In the genomic region with DNA sequence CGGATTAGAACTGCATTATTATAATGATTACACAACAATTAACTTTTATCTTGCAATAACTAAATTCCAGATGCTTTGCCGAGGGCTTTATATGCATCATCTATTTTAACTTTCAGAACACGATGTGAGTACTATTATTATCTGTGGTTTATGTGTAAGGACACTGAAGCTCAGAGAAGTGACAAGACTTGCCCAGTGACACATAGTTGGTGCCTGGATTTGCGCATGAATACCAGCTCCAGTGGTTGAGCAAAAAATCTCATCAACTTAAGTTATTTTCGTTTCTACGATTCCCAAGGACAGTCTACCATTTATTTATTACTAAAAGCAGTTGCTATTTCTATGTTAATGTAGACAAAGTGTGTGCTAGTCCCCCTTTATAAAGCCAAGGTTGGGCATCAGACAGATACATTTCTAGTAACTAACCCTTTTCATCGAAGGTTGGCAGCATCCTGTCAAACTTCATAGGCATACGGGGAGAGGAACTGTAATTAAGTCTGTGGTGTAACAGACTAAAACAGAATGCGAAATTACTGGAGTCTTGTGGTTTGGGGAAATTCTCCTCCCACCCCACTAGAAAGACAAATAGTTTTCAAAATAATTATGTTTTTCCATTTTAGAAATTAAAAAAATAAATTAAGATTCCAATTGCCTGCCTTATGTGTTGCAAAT, we compare ENCODE assay signal across 1 cellular context.
TF ChIP-seq lines count a peak whose summit lies in the region.

No MANE protein-coding gene starts in this region.

TF ChIP-seq in GM23338, 12 proteins besides CTCF, POLR2A, EP300 and RAD21 (continued from another document):
- TF ChIP-seq, protein P1, sequence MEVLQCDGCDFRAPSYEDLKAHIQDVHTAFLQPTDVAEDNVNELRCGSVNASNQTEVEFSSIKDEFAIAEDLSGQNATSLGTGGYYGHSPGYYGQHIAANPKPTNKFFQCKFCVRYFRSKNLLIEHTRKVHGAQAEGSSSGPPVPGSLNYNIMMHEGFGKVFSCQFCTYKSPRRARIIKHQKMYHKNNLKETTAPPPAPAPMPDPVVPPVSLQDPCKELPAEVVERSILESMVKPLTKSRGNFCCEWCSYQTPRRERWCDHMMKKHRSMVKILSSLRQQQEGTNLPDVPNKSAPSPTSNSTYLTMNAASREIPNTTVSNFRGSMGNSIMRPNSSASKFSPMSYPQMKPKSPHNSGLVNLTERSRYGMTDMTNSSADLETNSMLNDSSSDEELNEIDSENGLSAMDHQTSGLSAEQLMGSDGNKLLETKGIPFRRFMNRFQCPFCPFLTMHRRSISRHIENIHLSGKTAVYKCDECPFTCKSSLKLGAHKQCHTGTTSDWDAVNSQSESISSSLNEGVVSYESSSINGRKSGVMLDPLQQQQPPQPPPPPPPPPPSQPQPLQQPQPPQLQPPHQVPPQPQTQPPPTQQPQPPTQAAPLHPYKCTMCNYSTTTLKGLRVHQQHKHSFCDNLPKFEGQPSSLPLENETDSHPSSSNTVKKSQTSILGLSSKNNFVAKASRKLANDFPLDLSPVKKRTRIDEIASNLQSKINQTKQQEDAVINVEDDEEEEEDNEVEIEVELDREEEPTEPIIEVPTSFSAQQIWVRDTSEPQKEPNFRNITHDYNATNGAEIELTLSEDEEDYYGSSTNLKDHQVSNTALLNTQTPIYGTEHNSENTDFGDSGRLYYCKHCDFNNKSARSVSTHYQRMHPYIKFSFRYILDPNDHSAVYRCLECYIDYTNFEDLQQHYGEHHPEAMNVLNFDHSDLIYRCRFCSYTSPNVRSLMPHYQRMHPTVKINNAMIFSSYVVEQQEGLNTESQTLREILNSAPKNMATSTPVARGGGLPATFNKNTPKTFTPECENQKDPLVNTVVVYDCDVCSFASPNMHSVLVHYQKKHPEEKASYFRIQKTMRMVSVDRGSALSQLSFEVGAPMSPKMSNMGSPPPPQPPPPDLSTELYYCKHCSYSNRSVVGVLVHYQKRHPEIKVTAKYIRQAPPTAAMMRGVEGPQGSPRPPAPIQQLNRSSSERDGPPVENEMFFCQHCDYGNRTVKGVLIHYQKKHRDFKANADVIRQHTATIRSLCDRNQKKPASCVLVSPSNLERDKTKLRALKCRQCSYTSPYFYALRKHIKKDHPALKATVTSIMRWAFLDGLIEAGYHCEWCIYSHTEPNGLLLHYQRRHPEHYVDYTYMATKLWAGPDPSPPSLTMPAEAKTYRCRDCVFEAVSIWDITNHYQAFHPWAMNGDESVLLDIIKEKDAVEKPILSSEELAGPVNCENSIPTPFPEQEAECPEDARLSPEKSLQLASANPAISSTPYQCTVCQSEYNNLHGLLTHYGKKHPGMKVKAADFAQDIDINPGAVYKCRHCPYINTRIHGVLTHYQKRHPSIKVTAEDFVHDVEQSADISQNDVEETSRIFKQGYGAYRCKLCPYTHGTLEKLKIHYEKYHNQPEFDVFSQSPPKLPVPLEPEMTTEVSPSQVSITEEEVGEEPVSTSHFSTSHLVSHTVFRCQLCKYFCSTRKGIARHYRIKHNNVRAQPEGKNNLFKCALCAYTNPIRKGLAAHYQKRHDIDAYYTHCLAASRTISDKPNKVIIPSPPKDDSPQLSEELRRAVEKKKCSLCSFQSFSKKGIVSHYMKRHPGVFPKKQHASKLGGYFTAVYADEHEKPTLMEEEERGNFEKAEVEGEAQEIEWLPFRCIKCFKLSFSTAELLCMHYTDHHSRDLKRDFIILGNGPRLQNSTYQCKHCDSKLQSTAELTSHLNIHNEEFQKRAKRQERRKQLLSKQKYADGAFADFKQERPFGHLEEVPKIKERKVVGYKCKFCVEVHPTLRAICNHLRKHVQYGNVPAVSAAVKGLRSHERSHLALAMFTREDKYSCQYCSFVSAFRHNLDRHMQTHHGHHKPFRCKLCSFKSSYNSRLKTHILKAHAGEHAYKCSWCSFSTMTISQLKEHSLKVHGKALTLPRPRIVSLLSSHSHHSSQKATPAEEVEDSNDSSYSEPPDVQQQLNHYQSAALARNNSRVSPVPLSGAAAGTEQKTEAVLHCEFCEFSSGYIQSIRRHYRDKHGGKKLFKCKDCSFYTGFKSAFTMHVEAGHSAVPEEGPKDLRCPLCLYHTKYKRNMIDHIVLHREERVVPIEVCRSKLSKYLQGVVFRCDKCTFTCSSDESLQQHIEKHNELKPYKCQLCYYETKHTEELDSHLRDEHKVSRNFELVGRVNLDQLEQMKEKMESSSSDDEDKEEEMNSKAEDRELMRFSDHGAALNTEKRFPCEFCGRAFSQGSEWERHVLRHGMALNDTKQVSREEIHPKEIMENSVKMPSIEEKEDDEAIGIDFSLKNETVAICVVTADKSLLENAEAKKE (CRISPR knock-in tag; IDR thresholded peaks at IDR 0.05), result no peak
TF ChIP-seq in GM23338: peak in this region for 0.
